In the genomic region with DNA sequence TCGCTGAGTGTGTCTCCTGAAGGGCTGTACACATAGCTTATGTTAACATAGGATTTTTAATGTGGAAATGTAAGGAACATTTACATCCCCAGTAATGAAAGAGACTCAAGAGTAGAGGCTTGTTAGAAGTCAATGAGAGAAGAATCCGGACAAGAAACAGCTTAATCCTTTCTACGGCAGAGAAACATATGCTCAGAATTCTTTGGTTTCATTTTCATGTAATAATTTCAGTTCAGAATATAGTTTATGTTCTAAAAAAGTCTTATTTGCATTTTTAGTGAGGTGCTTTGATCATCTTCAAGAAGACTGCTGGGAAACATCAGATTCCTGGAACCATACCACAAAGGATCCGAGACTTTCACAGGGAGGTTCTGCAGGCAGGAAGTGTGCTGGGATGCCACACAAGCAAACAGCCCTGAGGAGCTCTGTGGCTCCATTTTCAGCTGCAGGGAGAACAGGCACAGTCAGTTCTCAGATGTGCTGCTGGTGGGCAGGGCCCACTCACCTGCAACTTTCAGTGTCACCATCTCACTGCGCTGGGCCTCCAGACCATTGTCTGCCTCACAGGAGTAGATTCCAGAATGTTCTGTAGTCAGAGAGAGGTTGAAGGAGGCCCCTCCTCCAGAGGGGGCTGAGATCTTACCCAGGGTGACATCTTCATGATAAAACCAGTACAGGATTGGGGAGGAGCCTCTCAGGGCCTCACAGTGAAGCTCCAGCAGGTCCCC, we compare ENCODE assay signal across 1 cellular context.
TF ChIP-seq lines count a peak whose summit lies in the region.

No MANE protein-coding gene starts in this region.

TF ChIP-seq in GM12878, 131 proteins besides CTCF, POLR2A, EP300 and RAD21 (continued from another document):
- TF ChIP-seq, protein P1, sequence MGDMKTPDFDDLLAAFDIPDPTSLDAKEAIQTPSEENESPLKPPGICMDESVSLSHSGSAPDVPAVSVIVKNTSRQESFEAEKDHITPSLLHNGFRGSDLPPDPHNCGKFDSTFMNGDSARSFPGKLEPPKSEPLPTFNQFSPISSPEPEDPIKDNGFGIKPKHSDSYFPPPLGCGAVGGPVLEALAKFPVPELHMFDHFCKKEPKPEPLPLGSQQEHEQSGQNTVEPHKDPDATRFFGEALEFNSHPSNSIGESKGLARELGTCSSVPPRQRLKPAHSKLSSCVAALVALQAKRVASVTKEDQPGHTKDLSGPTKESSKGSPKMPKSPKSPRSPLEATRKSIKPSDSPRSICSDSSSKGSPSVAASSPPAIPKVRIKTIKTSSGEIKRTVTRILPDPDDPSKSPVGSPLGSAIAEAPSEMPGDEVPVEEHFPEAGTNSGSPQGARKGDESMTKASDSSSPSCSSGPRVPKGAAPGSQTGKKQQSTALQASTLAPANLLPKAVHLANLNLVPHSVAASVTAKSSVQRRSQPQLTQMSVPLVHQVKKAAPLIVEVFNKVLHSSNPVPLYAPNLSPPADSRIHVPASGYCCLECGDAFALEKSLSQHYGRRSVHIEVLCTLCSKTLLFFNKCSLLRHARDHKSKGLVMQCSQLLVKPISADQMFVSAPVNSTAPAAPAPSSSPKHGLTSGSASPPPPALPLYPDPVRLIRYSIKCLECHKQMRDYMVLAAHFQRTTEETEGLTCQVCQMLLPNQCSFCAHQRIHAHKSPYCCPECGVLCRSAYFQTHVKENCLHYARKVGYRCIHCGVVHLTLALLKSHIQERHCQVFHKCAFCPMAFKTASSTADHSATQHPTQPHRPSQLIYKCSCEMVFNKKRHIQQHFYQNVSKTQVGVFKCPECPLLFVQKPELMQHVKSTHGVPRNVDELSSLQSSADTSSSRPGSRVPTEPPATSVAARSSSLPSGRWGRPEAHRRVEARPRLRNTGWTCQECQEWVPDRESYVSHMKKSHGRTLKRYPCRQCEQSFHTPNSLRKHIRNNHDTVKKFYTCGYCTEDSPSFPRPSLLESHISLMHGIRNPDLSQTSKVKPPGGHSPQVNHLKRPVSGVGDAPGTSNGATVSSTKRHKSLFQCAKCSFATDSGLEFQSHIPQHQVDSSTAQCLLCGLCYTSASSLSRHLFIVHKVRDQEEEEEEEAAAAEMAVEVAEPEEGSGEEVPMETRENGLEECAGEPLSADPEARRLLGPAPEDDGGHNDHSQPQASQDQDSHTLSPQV (IDR thresholded peaks at IDR 0.05): no peak
- TF ChIP-seq KDM1A (IDR thresholded peaks at IDR 0.05; ENCODE audit: borderline replicate concordance): no peak
- TF ChIP-seq RUNX3 (IDR thresholded peaks at IDR 0.05; ENCODE audit: low read length): 0 out of 2 replicates have a peak, but pooled peaks have one; percentile 6
- TF ChIP-seq EED (IDR thresholded peaks at IDR 0.05; ENCODE audit: low read depth): peak; percentile 54; the same call in 1 of the 2 replicates
- TF ChIP-seq, protein P2, sequence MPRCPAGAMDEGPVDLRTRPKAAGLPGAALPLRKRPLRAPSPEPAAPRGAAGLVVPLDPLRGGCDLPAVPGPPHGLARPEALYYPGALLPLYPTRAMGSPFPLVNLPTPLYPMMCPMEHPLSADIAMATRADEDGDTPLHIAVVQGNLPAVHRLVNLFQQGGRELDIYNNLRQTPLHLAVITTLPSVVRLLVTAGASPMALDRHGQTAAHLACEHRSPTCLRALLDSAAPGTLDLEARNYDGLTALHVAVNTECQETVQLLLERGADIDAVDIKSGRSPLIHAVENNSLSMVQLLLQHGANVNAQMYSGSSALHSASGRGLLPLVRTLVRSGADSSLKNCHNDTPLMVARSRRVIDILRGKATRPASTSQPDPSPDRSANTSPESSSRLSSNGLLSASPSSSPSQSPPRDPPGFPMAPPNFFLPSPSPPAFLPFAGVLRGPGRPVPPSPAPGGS (IDR thresholded peaks at IDR 0.05; ENCODE audit: borderline replicate concordance, insufficient read depth, low read depth, low read length, poor library complexity, severe bottlenecking): no peak
